In the genomic region with DNA sequence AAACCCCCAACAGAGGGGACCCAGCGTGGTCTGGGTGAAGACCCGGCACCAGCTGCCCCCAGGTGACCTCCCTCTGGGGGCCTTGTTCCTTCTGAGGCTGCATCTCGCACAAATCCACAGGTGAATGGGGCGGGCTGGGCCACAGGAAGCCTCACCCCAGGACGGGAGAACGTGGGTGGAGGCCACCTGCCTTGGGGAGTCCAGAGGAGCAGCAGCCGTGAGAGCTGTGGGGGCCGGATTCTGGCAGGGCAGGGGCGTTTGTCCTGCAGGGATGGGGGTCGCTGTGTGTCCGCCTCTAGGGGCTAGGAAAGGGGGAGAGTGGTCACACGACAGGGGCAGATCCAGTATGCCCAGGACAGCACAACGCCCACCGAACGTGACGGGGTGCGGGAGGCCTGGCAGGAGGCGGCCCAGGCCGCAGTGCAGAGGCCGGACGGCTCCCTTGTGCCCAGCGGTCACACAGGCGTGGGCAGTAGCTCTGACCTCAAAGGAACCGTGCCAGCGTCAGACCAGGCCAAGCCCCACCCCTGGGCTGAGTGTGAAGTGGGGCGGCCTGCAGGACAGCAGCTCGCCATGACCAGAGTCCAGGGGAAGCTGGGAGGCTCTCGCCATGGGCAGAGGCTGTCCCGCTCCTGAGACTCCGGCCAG, we compare ENCODE assay signal across 14 cellular contexts. TPM values are rescaled to one million over a fixed set of nuclear protein-coding genes. Genes with fewer than 3 reads are reported as not detected.
A peak's percentile ranks its signal among the peaks of the same experiment; 100 is the strongest.
DNase-seq lines count a peak whose midpoint lies in the region; ATAC-seq and TF ChIP-seq lines count a peak whose summit lies in the region.
"Had no signal": no experiment of that assay in that cellular context is flagged by ENCODE, and none has a peak within 500 bp of the region (broad histone marks: within the 10 kb centered on the region; RNA-seq: fewer than 3 reads in every experiment).

No MANE protein-coding gene starts in this region.

- peak; percentile 58 for DNase-seq in activated naive CD4-positive, alpha-beta T cell treated with anti-CD3 and anti-CD28 coated beads, Interleukin-2, amount 10 ng/mL, durations not matched to agents 7 days and 5 days
- DNase-seq in activated naive CD4-positive, alpha-beta T cell treated with Interleukin-2 at 50 U/mL for 16 hours, result no peak
- DNase-seq in adipocyte (ENCODE audit: low read depth) (no peak), right lobe of liver (no peak), upper lobe of right lung (no peak), NCI-H2196 treated with DMSO at 0.1 percent for 48 hours (lab: John Stamatoyannopoulos, UW; ENCODE audit: unreplicated experiment) (no peak), NCI-H446 (lab: John Stamatoyannopoulos, UW) (no peak)
- DNase-seq: IMR-90; NCI-H345; stimulated activated CD4-positive, alpha-beta T cell treated with anti-CD3 and anti-CD28 coated beads, Interleukin-1b, Interleukin-23, amount 100 ng/mL, for 48 hours; SW 1271 had no signal

- intact Hi-C loops in right lobe of liver (cut with DNase I), result no loop called here
- intact Hi-C loops in upper lobe of right lung (cut with DNase I), result loop anchor here (10.0 kb wide), 1 partner anchor 54 kb away; no protein-coding TSS in a partner anchor

- H3K4me3 ChIP-seq in adipocyte (ENCODE audit: low read length), result no peak overlapping the region
- H3K4me3 ChIP-seq in right lobe of liver, result no peak overlapping the region
- no peak overlapping the region for H3K4me3 ChIP-seq in upper lobe of right lung
- H3K4me3 ChIP-seq: hepatocyte had no signal

- H3K9me3 ChIP-seq in adipocyte (ENCODE audit: control insufficient read depth, low read length), result no peaks in the 10 kb centered on the region
- H3K9me3 ChIP-seq in right lobe of liver, result no peaks in the 10 kb centered on the region
- no peaks in the 10 kb centered on the region for H3K9me3 ChIP-seq in upper lobe of right lung

- peaks cover 5% of the 10 kb centered on the region for H3K27me3 Mint-ChIP-seq in activated naive CD4-positive, alpha-beta T cell treated with anti-CD3 and anti-CD28 coated beads, Interleukin-2, amount 10 ng/mL, durations not matched to agents 7 days and 5 days

- H3K4me3 Mint-ChIP-seq in activated naive CD4-positive, alpha-beta T cell treated with anti-CD3 and anti-CD28 coated beads, Interleukin-2, amount 10 ng/mL, durations not matched to agents 7 days and 5 days, result peak overlapping the region; percentile 49

- peaks cover 12% of the 10 kb centered on the region for H3K4me1 ChIP-seq in adipocyte (ENCODE audit: control insufficient read depth, insufficient read depth, low read length)
- H3K4me1 ChIP-seq in right lobe of liver, result peaks cover 0 to 6% (median 3%) of the 10 kb centered on the region in 4 donors
- H3K4me1 ChIP-seq in upper lobe of right lung, result peaks cover 8% of the 10 kb centered on the region

- CTCF ChIA-PET in activated naive CD4-positive, alpha-beta T cell treated with anti-CD3 and anti-CD28 coated beads, Interleukin-2, amount 10 ng/mL, durations not matched to agents 7 days and 5 days (lab: Charles Lee), result interaction anchor here (0.6 to 1.8 kb wide), 3 partner anchors 10 to 60 kb away, joined by 3 to 5 read pairs (median 4); no protein-coding TSS in a partner anchor

- peak overlapping the region; percentile 88 for H3K27ac Mint-ChIP-seq in activated naive CD4-positive, alpha-beta T cell treated with anti-CD3 and anti-CD28 coated beads, Interleukin-2, amount 10 ng/mL, durations not matched to agents 7 days and 5 days

- peaks cover 35% of the 10 kb centered on the region for H3K36me3 Mint-ChIP-seq in activated naive CD4-positive, alpha-beta T cell treated with anti-CD3 and anti-CD28 coated beads, Interleukin-2, amount 10 ng/mL, durations not matched to agents 7 days and 5 days

- WGBS in right lobe of liver (ENCODE audit: insufficient coverage, low coverage, low lambda C conversion rate, missing lambda C conversion rate), result 41% methylated on average over 10 of the region's 30 CpGs

- peaks cover 57% of the 10 kb centered on the region for H3K4me1 Mint-ChIP-seq in activated naive CD4-positive, alpha-beta T cell treated with anti-CD3 and anti-CD28 coated beads, Interleukin-2, amount 10 ng/mL, durations not matched to agents 7 days and 5 days

- H3K27ac ChIP-seq in right lobe of liver (peak overlapping the region in 1 of 3 donors; percentile 37), upper lobe of right lung (peak overlapping the region; percentile 70)
- H3K27ac ChIP-seq: hepatocyte had no signal

- ATAC-seq in right lobe of liver, result peak in 3 of 4 donors; percentile 2 to 38 (median 27)
- peak; percentile 68 for ATAC-seq in upper lobe of right lung
- no peak for ATAC-seq in HG03135 (IDR thresholded peaks at IDR 0.05; ENCODE audit: unreplicated experiment)

- no peaks in the 10 kb centered on the region for H3K27me3 ChIP-seq in adipocyte (replicated peaks; ENCODE audit: control insufficient read depth, insufficient read depth, low read length)
- H3K27me3 ChIP-seq in right lobe of liver, result no peaks in the 10 kb centered on the region
- H3K27me3 ChIP-seq in upper lobe of right lung, result no peaks in the 10 kb centered on the region
- H3K27me3 ChIP-seq: hepatocyte had no signal

- peak overlapping the region; percentile 2 for H3K9ac ChIP-seq in adipocyte (ENCODE audit: low read length)

- TF ChIP-seq POLR2A in right lobe of liver (IDR thresholded peaks at IDR 0.05), result peak; percentile 55

- no peaks in the 10 kb centered on the region for H3K9me3 Mint-ChIP-seq in activated naive CD4-positive, alpha-beta T cell treated with anti-CD3 and anti-CD28 coated beads, Interleukin-2, amount 10 ng/mL, durations not matched to agents 7 days and 5 days
- H3K9me3 Mint-ChIP-seq: nephron had no signal

- TF ChIP-seq CTCF in right lobe of liver (IDR thresholded peaks at IDR 0.05) (no peak), upper lobe of right lung (IDR thresholded peaks at IDR 0.05) (no peak)

- H3K36me3 ChIP-seq in adipocyte (ENCODE audit: control insufficient read depth, insufficient read depth, low read length, severe bottlenecking), result peaks cover 51% of the 10 kb centered on the region
- peaks cover 0 to 44% (median 19%) of the 10 kb centered on the region in 4 donors for H3K36me3 ChIP-seq in right lobe of liver
- peaks cover 83% of the 10 kb centered on the region for H3K36me3 ChIP-seq in upper lobe of right lung

RNA-seq across cellular contexts. Expression of a gene that starts 6.6 kb away (rescaled TPM):
- total RNA-seq in right lobe of liver (100 to 1,000 TPM; 112 to 256 (median 131) TPM), upper lobe of right lung (155 TPM)

RNA-seq across cellular contexts. Expression of a gene that starts 15.3 kb away (rescaled TPM):
- 100 to 1,000 TPM; 204 to 389 (median 212) TPM for total RNA-seq in right lobe of liver
- 387 TPM for total RNA-seq in upper lobe of right lung

RNA-seq across cellular contexts. Expression of a gene that starts 21.6 kb away (rescaled TPM):
- 1 to 10 TPM; 4.2 to 10.0 (median 7.3) TPM for total RNA-seq in right lobe of liver
- total RNA-seq in upper lobe of right lung, result 98.2 TPM

RNA-seq across cellular contexts. Expression of a gene that starts 48.6 kb away (rescaled TPM):
- 10 to 100 TPM in 3 of 6 experiments, 1 to 10 TPM in 3; 4.8 to 14.6 (median 9.1) TPM for total RNA-seq in right lobe of liver
- 51.0 TPM for total RNA-seq in upper lobe of right lung
